Comparison of ENCODE assay signal across 11 cellular contexts in the genomic region with DNA sequence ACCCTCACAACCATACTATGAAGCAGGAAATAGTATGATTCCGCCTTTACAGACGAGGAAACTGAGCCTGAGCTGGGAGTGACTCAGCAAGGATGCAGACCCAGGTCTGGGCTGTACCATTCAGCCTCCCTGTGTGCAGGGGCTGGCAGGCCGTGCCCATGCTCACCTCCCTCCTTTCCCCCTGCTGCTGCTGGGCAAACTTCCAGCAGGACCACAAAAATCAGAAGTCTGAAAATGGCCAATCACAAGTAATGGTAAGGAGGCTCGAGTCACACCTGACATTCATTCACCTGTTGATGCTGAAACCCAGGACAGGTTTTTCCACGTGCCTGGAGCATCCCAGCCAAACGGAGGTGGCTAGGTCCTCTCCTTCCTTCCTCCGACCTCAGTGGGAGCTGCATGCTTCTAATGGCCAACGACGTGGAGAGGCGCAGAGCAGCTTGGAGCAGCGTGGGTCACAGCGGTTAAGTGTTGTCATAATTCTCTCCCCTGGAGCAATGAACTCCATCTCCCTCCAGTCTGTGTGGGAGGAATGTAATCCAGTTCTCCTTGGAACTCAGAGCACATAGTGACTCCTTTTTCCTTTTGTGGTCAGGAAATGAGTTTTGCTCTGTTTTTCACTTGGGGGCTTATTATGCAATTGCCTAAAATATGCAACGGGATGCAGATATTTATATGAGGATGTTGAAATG.
DNase-seq lines count a peak whose midpoint lies in the region; ATAC-seq and TF ChIP-seq lines count a peak whose summit lies in the region.
"Had no signal": no experiment of that assay in that cellular context is flagged by ENCODE, and none has a peak within 500 bp of the region (broad histone marks: within the 10 kb centered on the region; RNA-seq: fewer than 3 reads in every experiment).

No MANE protein-coding gene starts in this region.

- H3K9me3 Mint-ChIP-seq in activated naive CD8-positive, alpha-beta T cell treated with anti-CD3 and anti-CD28 coated beads, Interleukin-2, amount 50 U/mL, for 24 hours: no peaks in the 10 kb centered on the region

- H2BK120ac ChIP-seq in mesenchymal stem cell (ENCODE audit: low read depth, low read length): no peak overlapping the region

- no peaks in the 10 kb centered on the region for H3K79me1 ChIP-seq in mesenchymal stem cell (replicated peaks; ENCODE audit: low read length, poor library complexity, severe bottlenecking)

- H3K27me3 ChIP-seq in mesenchymal stem cell (ENCODE audit: control insufficient read depth in 1 of 2, insufficient read depth in 1 of 2, low read length in 2 of 2) (peaks cover 0 to 78% of the 10 kb centered on the region in 2 experiments), esophagus muscularis mucosa (no peaks in the 10 kb centered on the region)
- H3K27me3 ChIP-seq: esophagus squamous epithelium had no signal

- no peak overlapping the region for H3K14ac ChIP-seq in mesenchymal stem cell (ENCODE audit: low read length in 2 of 2)

- H3K4me2 ChIP-seq in mesenchymal stem cell (ENCODE audit: low read length, poor library complexity, severe bottlenecking): no peak overlapping the region

- H3K36me3 ChIP-seq in mesenchymal stem cell (ENCODE audit: control insufficient read depth in 1 of 2, insufficient read depth in 2 of 2, low read depth in 1 of 2, low read length in 2 of 2) (no peaks in the 10 kb centered on the region), esophagus muscularis mucosa (no peaks in the 10 kb centered on the region)
- H3K36me3 ChIP-seq: esophagus squamous epithelium had no signal

- H2AFZ ChIP-seq in mesenchymal stem cell (ENCODE audit: low read depth, low read length): no peak overlapping the region

- H3K4me3 Mint-ChIP-seq in activated naive CD8-positive, alpha-beta T cell treated with anti-CD3 and anti-CD28 coated beads, Interleukin-2, amount 50 U/mL, for 24 hours: no peak overlapping the region
- H3K4me3 Mint-ChIP-seq: T-cell had no signal

- TF ChIP-seq POLR2A in NB4 (IDR thresholded peaks at IDR 0.05; ENCODE audit: extremely low read depth, insufficient read length) (no peak), esophagus muscularis mucosa (IDR thresholded peaks at IDR 0.05; ENCODE audit: low read depth) (no peak)

- H3K4me1 ChIP-seq in mesenchymal stem cell (ENCODE audit: control insufficient read depth, insufficient read depth, low read depth, low read length) (peaks cover 18% of the 10 kb centered on the region), esophagus muscularis mucosa (peaks cover 3 to 24% (median 12%) of the 10 kb centered on the region in 4 donors)

- no peak overlapping the region for H3K27ac ChIP-seq in mesenchymal stem cell (ENCODE audit: low read length, poor library complexity, severe bottlenecking)
- H3K27ac ChIP-seq in esophagus muscularis mucosa (replicated peaks in 1 of 4): no peak overlapping the region
- H3K27ac ChIP-seq: esophagus squamous epithelium had no signal

- no peaks in the 10 kb centered on the region for H3K36me3 Mint-ChIP-seq in activated naive CD8-positive, alpha-beta T cell treated with anti-CD3 and anti-CD28 coated beads, Interleukin-2, amount 50 U/mL, for 24 hours (ENCODE audit: low read depth)
- H3K36me3 Mint-ChIP-seq: T-cell had no signal

- H3K4ac ChIP-seq in mesenchymal stem cell (ENCODE audit: low read depth in 1 of 2, low read length in 2 of 2): no peak overlapping the region

- H2BK12ac ChIP-seq in mesenchymal stem cell (ENCODE audit: low read length in 2 of 2): no peak overlapping the region

- H3K4me3 ChIP-seq in NB4 (ENCODE audit: low read depth, low read length) (no peak overlapping the region), mesenchymal stem cell (ENCODE audit: insufficient read depth in 1 of 2, low read depth in 1 of 2, low read length in 2 of 2) (no peak overlapping the region), esophagus muscularis mucosa (no peak overlapping the region)
- H3K4me3 ChIP-seq: esophagus squamous epithelium had no signal

- H2BK5ac ChIP-seq in mesenchymal stem cell (ENCODE audit: low read depth, low read length, poor library complexity, severe bottlenecking): no peak overlapping the region

- peak overlapping the region in 1 of 2 experiments; percentile 24 for H3K18ac ChIP-seq in mesenchymal stem cell (ENCODE audit: low read depth in 1 of 2, low read length in 2 of 2)

- H3K23ac ChIP-seq in mesenchymal stem cell (ENCODE audit: low read length in 2 of 2): no peak overlapping the region

- intact Hi-C loops in esophagus muscularis mucosa (cut with DNase I): no loop called here

- no peak overlapping the region for H4K8ac ChIP-seq in mesenchymal stem cell (ENCODE audit: low read length)

- H2AK5ac ChIP-seq in mesenchymal stem cell (ENCODE audit: low read length, severe bottlenecking): no peak overlapping the region

- no peak overlapping the region for H3K27ac Mint-ChIP-seq in activated naive CD8-positive, alpha-beta T cell treated with anti-CD3 and anti-CD28 coated beads, Interleukin-2, amount 50 U/mL, for 24 hours
- H3K27ac Mint-ChIP-seq: T-cell had no signal

- H3K9me3 ChIP-seq in mesenchymal stem cell (ENCODE audit: control insufficient read depth, low read length): peaks cover 10% of the 10 kb centered on the region
- peaks cover 0 to 6% (median 0%) of the 10 kb centered on the region in 4 donors for H3K9me3 ChIP-seq in esophagus muscularis mucosa

- H3K27me3 Mint-ChIP-seq in activated naive CD8-positive, alpha-beta T cell treated with anti-CD3 and anti-CD28 coated beads, Interleukin-2, amount 50 U/mL, for 24 hours: peaks cover 2% of the 10 kb centered on the region

- 59% methylated on average over 9 of the region's 13 CpGs for WGBS in mesenchymal stem cell
- 67% methylated on average over 4 of the region's 13 CpGs for WGBS in esophagus muscularis mucosa

- no peak for TF ChIP-seq CTCF in NB4 (IDR thresholded peaks at IDR 0.05; ENCODE audit: low read depth, low read length)
- no peak for TF ChIP-seq CTCF in esophagus muscularis mucosa (IDR thresholded peaks at IDR 0.05)

- peak; percentile 35 for DNase-seq in CD1c-positive myeloid dendritic cell (ENCODE audit: extremely low spot score)
- DNase-seq in NB4 (ENCODE audit: low read depth): peak; percentile 75
- DNase-seq in dedifferentiated amniotic fluid mesenchymal stem cell (ENCODE audit: extremely low spot score): peak; percentile 56
- DNase-seq in mesenchymal stem cell: peak; percentile 71
- no peak for DNase-seq in esophagus muscularis mucosa (ENCODE audit: extremely low spot score)
- DNase-seq in activated naive CD8-positive, alpha-beta T cell treated with anti-CD3 and anti-CD28 coated beads, Interleukin-2, amount 50 U/mL, for 24 hours: no peak
- DNase-seq in T-helper 1 cell: no peak
- DNase-seq: COR-L47, esophagus squamous epithelium, T-cell had no signal

- peaks cover 12% of the 10 kb centered on the region for H3K4me1 Mint-ChIP-seq in activated naive CD8-positive, alpha-beta T cell treated with anti-CD3 and anti-CD28 coated beads, Interleukin-2, amount 50 U/mL, for 24 hours

- ATAC-seq in GM19324 (IDR thresholded peaks at IDR 0.05; ENCODE audit: low FRiP score, unreplicated experiment): no peak
- ATAC-seq in activated naive CD8-positive, alpha-beta T cell treated with anti-CD3 and anti-CD28 coated beads, Interleukin-2, amount 50 U/mL, for 24 hours: no peak
- ATAC-seq: T-cell had no signal

- no peak overlapping the region for H2BK15ac ChIP-seq in mesenchymal stem cell (ENCODE audit: low read depth, poor library complexity, severe bottlenecking)

- no peak for TF ChIP-seq EP300 in esophagus muscularis mucosa (IDR thresholded peaks at IDR 0.05)

- H3K9ac ChIP-seq in mesenchymal stem cell (ENCODE audit: low read length): no peak overlapping the region

- no peak overlapping the region for H4K91ac ChIP-seq in mesenchymal stem cell (ENCODE audit: low read length)

Comparison
In these comparisons a context has a peak if more than half of its experiments do, and no peak if none do; other contexts are left out.
1. DNase-seq: peak in CD1c-positive myeloid dendritic cell (single experiment), NB4 (single experiment), dedifferentiated amniotic fluid mesenchymal stem cell (single experiment) and mesenchymal stem cell (single experiment); none in esophagus muscularis mucosa (single experiment), activated naive CD8-positive, alpha-beta T cell treated with anti-CD3 and anti-CD28 coated beads, Interleukin-2, amount 50 U/mL, for 24 hours (single experiment) and T-helper 1 cell (0 of 5).